ENCODE assay signal across 1 cellular context in the genomic region with DNA sequence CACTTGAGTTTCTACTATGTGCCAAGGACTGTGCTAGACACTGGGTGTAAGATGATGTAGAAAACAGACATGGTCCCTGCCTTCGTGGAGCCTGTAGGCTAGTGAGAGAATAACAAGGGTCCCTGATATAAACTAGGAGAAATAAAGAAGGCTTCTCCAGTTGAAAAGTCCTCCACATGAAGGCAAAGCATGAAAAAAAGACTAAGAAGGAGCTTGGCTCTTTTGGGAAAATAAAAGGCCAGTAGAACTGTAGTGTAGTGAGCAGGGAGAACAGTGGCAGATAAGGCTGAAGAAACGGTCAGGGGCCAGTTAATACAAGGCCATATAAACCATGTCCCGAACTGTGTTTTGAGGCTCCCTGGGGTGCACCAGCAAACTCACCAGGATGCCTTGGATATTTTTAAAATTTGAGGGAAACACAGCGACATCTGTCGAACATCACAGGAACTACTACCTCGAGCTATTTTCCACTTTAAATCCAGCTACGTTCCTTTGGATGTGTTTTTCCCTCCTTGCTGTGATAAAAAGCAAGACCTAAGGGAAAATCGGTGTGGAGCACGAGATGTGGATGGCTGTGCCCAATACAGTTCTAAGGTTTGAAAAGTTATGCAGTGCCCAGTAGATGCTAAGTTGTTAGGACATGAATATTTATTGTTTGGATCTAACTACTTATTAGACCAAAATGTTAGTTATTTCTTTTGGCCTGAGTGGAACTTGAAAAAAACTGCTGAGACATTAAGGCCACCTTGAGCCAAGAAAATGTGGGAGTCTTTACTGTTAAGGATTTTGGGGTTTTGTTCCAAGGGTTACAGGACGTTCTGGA.
A peak's percentile ranks its signal among the peaks of the same experiment; 100 is the strongest.
TF ChIP-seq lines count a peak whose summit lies in the region.

No MANE protein-coding gene starts in this region.

TF ChIP-seq in IMR-90, 13 proteins besides CTCF, POLR2A, EP300 and RAD21:
- TF ChIP-seq, protein P1, sequence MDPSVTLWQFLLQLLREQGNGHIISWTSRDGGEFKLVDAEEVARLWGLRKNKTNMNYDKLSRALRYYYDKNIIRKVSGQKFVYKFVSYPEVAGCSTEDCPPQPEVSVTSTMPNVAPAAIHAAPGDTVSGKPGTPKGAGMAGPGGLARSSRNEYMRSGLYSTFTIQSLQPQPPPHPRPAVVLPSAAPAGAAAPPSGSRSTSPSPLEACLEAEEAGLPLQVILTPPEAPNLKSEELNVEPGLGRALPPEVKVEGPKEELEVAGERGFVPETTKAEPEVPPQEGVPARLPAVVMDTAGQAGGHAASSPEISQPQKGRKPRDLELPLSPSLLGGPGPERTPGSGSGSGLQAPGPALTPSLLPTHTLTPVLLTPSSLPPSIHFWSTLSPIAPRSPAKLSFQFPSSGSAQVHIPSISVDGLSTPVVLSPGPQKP (IDR thresholded peaks at IDR 0.05; ENCODE audit: borderline replicate concordance, low read depth, low read length), result no peak
- TF ChIP-seq SMC3 (IDR thresholded peaks at IDR 0.05; ENCODE audit: low read depth, low read length), result peak; percentile 69
